8 cellular contexts compared by ENCODE assay signal in the genomic region with DNA sequence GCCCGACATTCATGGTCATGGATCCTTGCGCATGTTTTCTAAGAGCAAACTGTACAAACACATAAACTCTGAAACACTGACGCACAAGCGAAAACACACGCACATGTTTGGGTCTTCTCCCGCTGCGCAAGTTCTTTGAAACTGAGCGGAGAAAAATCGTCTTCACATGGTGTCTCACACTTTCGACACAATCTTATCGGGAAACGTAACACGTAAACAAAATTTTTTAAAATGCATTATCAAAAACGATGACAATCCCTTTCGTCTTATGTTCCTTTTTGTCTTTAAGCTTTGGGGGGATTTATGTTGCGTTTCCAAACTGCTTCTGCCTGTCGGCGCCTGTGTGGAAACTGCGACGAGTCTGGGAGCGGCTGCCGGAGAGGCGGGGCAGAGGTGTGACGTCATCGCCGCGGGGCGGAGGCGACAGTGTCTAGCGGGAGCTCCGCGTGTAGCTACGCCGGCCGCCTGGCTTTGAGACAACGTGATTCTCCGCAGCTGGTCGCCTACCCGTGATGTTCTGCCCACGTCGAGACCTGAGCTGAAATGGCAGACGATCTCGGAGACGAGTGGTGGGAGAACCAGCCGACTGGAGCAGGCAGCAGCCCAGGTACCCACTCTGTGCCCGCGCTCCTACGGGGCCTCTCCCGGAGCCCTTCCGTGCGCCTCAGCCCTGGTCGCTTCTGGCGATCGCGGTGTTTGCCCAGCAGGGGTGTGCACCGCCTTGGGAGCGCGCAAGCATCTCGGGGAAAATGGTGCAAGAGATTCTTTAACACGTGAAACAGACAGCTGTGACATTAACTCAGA. TPM values are rescaled to one million over a fixed set of nuclear protein-coding genes. Genes with fewer than 3 reads are reported as not detected.
DNase-seq lines count a peak whose midpoint lies in the region; ATAC-seq, FAIRE-seq and TF ChIP-seq lines count a peak whose summit lies in the region.

CMSS1 (plus strand) TSS at position 426 of the 804 bp plus-strand sequence.

- TF ChIP-seq EP300 in upper lobe of left lung (IDR thresholded peaks at IDR 0.05) = no peak

- H3K27ac ChIP-seq in adrenal gland (peak within 1 kb of the TSS; percentile 52 to 95 (median 87)), heart left ventricle (peak within 1 kb of the TSS; percentile 79 to 93 (median 88)), upper lobe of left lung (peak within 1 kb of the TSS; percentile 86 to 91 (median 87))

- intact Hi-C loops in adrenal gland (cut with DNase I) (no loop called here), heart left ventricle (cut with DNase I) (loop anchor here in 1 of 10 donors (5.0 kb wide), 1 partner anchor 890 kb away; the partner anchor contains the start of gene TFG), posterior cingulate gyrus (cut with DNase I) (no loop called here)

- H3K27me3 ChIP-seq in adrenal gland = no peaks in the 10 kb centered on the region
- no peaks in the 10 kb centered on the region for H3K27me3 ChIP-seq in heart left ventricle
- H3K27me3 ChIP-seq in upper lobe of left lung = no peaks in the 10 kb centered on the region

- no peaks in the 10 kb centered on the region for H3K36me3 ChIP-seq in adrenal gland (replicated peaks in 1 of 2)
- no peaks in the 10 kb centered on the region for H3K36me3 ChIP-seq in heart left ventricle
- H3K36me3 ChIP-seq in upper lobe of left lung = no peaks in the 10 kb centered on the region

- 0 to 1% (median 0%) methylated on average over 37 to 60 of the region's 60 CpGs for WGBS in adrenal gland, 4 donors
- WGBS in heart left ventricle, 4 donors = 0 to 1% (median 0%) methylated on average over 37 to 60 of the region's 60 CpGs
- 0 to 1% methylated on average over 45 to 48 of the region's 60 CpGs for WGBS in upper lobe of left lung, 2 donors

- peak; percentile 97 for ATAC-seq in HG02852 (IDR thresholded peaks at IDR 0.05; ENCODE audit: unreplicated experiment)
- ATAC-seq in heart left ventricle = peak; percentile 97 to 99 (median 98)
- peak; percentile 96 to 99 for ATAC-seq in upper lobe of left lung (ENCODE audit: low FRiP score in 2 of 2)

- DNase-seq in GM12892 (ENCODE audit: insufficient read length) = peak; percentile 73
- DNase-seq in NCI-H146 (lab: John Stamatoyannopoulos, UW) = peak; percentile 85
- DNase-seq in T-helper 1 cell = peak; percentile 85 to 95 (median 93)
- DNase-seq in adrenal gland = peak; percentile 94 to 98 (median 97)
- peak; percentile 94 to 98 (median 96) for DNase-seq in heart left ventricle
- DNase-seq in posterior cingulate gyrus = peak; percentile 88 to 99 (median 94)
- peak; percentile 94 to 100 for DNase-seq in upper lobe of left lung

- H3K4me1 ChIP-seq in adrenal gland (replicated peaks in 1 of 2) (peaks cover 6 to 15% of the 10 kb centered on the region in 2 donors), heart left ventricle (peaks cover 0 to 24% (median 12%) of the 10 kb centered on the region in 12 donors), upper lobe of left lung (peaks cover 8 to 16% (median 13%) of the 10 kb centered on the region in 4 donors)

- TF ChIP-seq POLR2A in GM12892 (IDR thresholded peaks at IDR 0.05; ENCODE audit: low read depth, low read length) (peak; percentile 88), adrenal gland (IDR thresholded peaks at IDR 0.05) (peak; percentile 54 to 90), heart left ventricle (IDR thresholded peaks at IDR 0.05) (peak in 1 of 2 donors; percentile 36), upper lobe of left lung (IDR thresholded peaks at IDR 0.05) (peak in 2 of 4 donors; percentile 65 to 66)

- peak in 5 of 6 experiments; percentile 25 to 56 (median 40) for TF ChIP-seq CTCF in adrenal gland (IDR thresholded peaks at IDR 0.05)
- peak in 2 of 12 donors; percentile 30 to 36 for TF ChIP-seq CTCF in heart left ventricle (IDR thresholded peaks at IDR 0.05)
- TF ChIP-seq CTCF in upper lobe of left lung (IDR thresholded peaks at IDR 0.05) = peak; percentile 12 to 63 (median 32)

- H3K9me3 ChIP-seq in adrenal gland (replicated peaks in 1 of 3) (no peaks in the 10 kb centered on the region), heart left ventricle (no peaks in the 10 kb centered on the region), upper lobe of left lung (no peaks in the 10 kb centered on the region)

- H3K4me3 ChIP-seq in adrenal gland (peak within 1 kb of the TSS; percentile 28 to 53 (median 49)), heart left ventricle (peak within 1 kb of the TSS; percentile 40 to 94 (median 80)), upper lobe of left lung (peak within 1 kb of the TSS; percentile 53 to 78 (median 64))

- FAIRE-seq in GM12892 (lab: Jason Lieb, UNC) = peak; percentile 91

RNA-seq across cellular contexts. Expression of gene CMSS1, which starts in this region (rescaled TPM):
- polyA plus RNA-seq in GM12892 (2012; ENCODE audit: missing spikeins) = 70.4 TPM
- total RNA-seq in adrenal gland = 10 to 100 TPM; 16.2 to 48.6 (median 27.4) TPM
- polyA plus RNA-seq in adrenal gland = 10 to 100 TPM; 31.0 to 75.6 (median 31.9) TPM
- 10 to 100 TPM; 13.5 to 48.4 (median 34.8) TPM for total RNA-seq in heart left ventricle
- polyA plus RNA-seq in heart left ventricle = 10 to 100 TPM; 27.2 to 40.2 TPM
- total RNA-seq in upper lobe of left lung = 10 to 100 TPM in 3 of 6 donors, 1 to 10 TPM in 3; 4.0 to 21.1 (median 12.0) TPM

Comparison
In these comparisons a context has a peak if more than half of its experiments do, and no peak if none do; other contexts are left out.
1. Peak in every context shown above with its lines: DNase-seq, ATAC-seq, H3K4me3 ChIP-seq and H3K27ac ChIP-seq.